Comparison of ENCODE assay signal across 2 cellular contexts in genomic region chr3:72408983-72409779, GRCh38.
TF ChIP-seq lines count a peak whose summit lies in the region.

No MANE protein-coding gene starts in this region.

TF ChIP-seq in IMR-90, 13 proteins besides CTCF, POLR2A, EP300 and RAD21:
- TF ChIP-seq CEBPB (IDR thresholded peaks at IDR 0.05; ENCODE audit: low read depth, low read length) (peak; percentile 63), MAFK (IDR thresholded peaks at IDR 0.05; ENCODE audit: low read depth, low read length) (no peak)

TF ChIP-seq in GM12878, 131 proteins besides CTCF, POLR2A, EP300 and RAD21:
- TF ChIP-seq SUPT20H (IDR thresholded peaks at IDR 0.05; ENCODE audit: borderline replicate concordance, control insufficient read depth, low read depth, low read length) (no peak), NR2F1 (conservative IDR thresholded peaks at IDR 0.05) (no peak), CBX5 (IDR thresholded peaks at IDR 0.05; ENCODE audit: low read depth) (no peak), PKNOX1 (IDR thresholded peaks at IDR 0.05) (no peak), BMI1 (IDR thresholded peaks at IDR 0.05; ENCODE audit: borderline replicate concordance) (no peak), NR2C1 (IDR thresholded peaks at IDR 0.05) (no peak), FOXK2 (IDR thresholded peaks at IDR 0.05) (no peak), POLR2AphosphoS2 (IDR thresholded peaks at IDR 0.05; ENCODE audit: low read depth, low read length) (no peak), SREBF2 (IDR thresholded peaks at IDR 0.05; ENCODE audit: low read length) (no peak), GATAD2B (conservative IDR thresholded peaks at IDR 0.05; ENCODE audit: low read depth) (no peak), MYB (IDR thresholded peaks at IDR 0.05; ENCODE audit: borderline replicate concordance, low read depth, low read length) (no peak), GABPA (IDR thresholded peaks at IDR 0.05; ENCODE audit: low read depth) (no peak), MEF2A (IDR thresholded peaks at IDR 0.05; ENCODE audit: insufficient read depth, low read depth, low read length) (no peak), YBX1 (IDR thresholded peaks at IDR 0.05) (no peak), ZBTB4 (CRISPR knock-in tag; IDR thresholded peaks at IDR 0.05) (no peak)
- TF ChIP-seq, protein P1, sequence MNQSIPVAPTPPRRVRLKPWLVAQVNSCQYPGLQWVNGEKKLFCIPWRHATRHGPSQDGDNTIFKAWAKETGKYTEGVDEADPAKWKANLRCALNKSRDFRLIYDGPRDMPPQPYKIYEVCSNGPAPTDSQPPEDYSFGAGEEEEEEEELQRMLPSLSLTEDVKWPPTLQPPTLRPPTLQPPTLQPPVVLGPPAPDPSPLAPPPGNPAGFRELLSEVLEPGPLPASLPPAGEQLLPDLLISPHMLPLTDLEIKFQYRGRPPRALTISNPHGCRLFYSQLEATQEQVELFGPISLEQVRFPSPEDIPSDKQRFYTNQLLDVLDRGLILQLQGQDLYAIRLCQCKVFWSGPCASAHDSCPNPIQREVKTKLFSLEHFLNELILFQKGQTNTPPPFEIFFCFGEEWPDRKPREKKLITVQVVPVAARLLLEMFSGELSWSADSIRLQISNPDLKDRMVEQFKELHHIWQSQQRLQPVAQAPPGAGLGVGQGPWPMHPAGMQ (IDR thresholded peaks at IDR 0.05; ENCODE audit: borderline replicate concordance) = no peak
